In the genomic region with DNA sequence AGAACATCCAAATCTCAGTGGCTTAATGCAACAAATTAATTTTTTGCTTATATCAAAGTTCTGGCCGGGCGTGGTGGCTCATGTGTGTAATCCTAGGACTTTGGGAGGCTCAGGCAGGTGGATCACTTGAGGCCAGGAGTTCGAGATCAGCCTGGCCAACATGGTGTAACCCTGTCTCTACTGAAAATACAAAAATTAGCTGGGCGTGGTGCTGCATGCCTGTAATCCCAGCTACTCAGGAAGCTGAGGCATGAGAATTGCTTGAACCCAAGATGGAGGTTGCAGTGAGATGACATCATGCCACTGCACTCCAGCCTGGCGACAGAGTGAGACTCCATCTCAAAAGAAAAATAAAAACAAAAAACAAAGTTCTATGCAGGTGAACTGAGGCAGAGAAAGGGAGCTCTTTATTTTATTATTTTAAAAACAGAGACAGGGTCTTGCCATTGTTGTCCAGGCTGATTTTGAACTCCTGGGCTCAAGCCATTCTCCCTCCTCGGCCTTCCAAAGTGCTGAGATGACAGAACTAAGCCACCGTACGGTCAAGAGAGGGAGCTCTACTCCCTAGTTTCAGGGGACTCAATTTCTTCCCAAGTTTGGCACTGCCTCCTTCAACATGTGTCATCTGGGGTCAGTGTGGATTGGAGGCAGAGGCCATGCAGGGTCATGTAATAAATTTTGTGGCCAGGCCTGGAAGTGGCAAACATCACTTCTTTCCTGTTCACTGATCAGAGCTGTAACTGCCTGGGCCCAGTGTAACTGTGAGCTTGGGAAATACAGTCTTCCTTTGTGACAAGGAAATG, we compare ENCODE assay signal across 8 cellular contexts. TPM values are rescaled to one million over a fixed set of nuclear protein-coding genes. Genes with fewer than 3 reads are reported as not detected.
DNase-seq lines count a peak whose midpoint lies in the region; ATAC-seq and TF ChIP-seq lines count a peak whose summit lies in the region.

No MANE protein-coding gene starts in this region.

- intact Hi-C loops in Panc1 (cut with micrococcal nuclease; ENCODE audit: unreplicated experiment): loop anchor here (10.0 kb wide), 1 partner anchor 310 kb away; no protein-coding TSS in a partner anchor

- H3K9me3 Mint-ChIP-seq in effector memory CD8-positive, alpha-beta T cell: no peaks in the 10 kb centered on the region

- H3K4me3 ChIP-seq in Panc1 (ENCODE audit: low read depth in 2 of 2, low read length in 2 of 2): no peak overlapping the region

- no peaks in the 10 kb centered on the region for H3K27me3 ChIP-seq in Panc1 (ENCODE audit: control insufficient read depth, insufficient read depth, low read length)

- TF ChIP-seq CTCF in Panc1 (IDR thresholded peaks at IDR 0.05): no peak; the same call in 1 of the 2 replicates

- no TSS peak for BruUV-seq in Panc1 (replicated peaks; lab: Mats Ljungman, UMichigan)

- 0 out of 2 replicates have a peak, but pooled peaks have one; percentile 46 for ATAC-seq in Panc1
- no peak for ATAC-seq in effector memory CD8-positive, alpha-beta T cell (replicated peaks)
- no peak for ATAC-seq in GM18858 (IDR thresholded peaks at IDR 0.05; ENCODE audit: unreplicated experiment)
- ATAC-seq in GM21526 (IDR thresholded peaks at IDR 0.05; ENCODE audit: low FRiP score, unreplicated experiment): no peak

- in situ Hi-C loops in Panc1 (cut with HindIII; ENCODE audit: low pct_unique_long_range_greater_than_20kb, low sequenced_read_pairs): no loop called here

- no peaks in the 10 kb centered on the region for H3K27me3 Mint-ChIP-seq in effector memory CD8-positive, alpha-beta T cell

- CTCF ChIA-PET in Panc1 (lab: Charles Lee): interaction anchor here (1.5 kb wide), 1 partner anchor 309 kb away, joined by 4 read pairs; no protein-coding TSS in a partner anchor

- no peaks in the 10 kb centered on the region; the same call in 1 of the 2 replicates for H3K4me1 ChIP-seq in Panc1 (ENCODE audit: control insufficient read depth, insufficient read depth, low read length)

- POLR2A ChIA-PET in Panc1 (lab: Charles Lee): no interaction called here

- no peak overlapping the region for H3K27ac ChIP-seq in Panc1 (ENCODE audit: low read length)

- H3K36me3 Mint-ChIP-seq in effector memory CD8-positive, alpha-beta T cell (ENCODE audit: insufficient read depth): peaks cover 16% of the 10 kb centered on the region

- H3K4me1 Mint-ChIP-seq in effector memory CD8-positive, alpha-beta T cell (ENCODE audit: low read depth in 2 of 2): peaks cover 27 to 28% of the 10 kb centered on the region in 2 donors

- H3K36me3 ChIP-seq in Panc1 (ENCODE audit: control insufficient read depth, insufficient read depth, low read length): no peaks in the 10 kb centered on the region

- no peaks in the 10 kb centered on the region for H3K9me3 ChIP-seq in Panc1 (ENCODE audit: control insufficient read depth, insufficient read depth, low read depth, low read length)

- peak; percentile 84 for DNase-seq in Ammon's horn (ENCODE audit: low spot score)
- DNase-seq in GM04504 (ENCODE audit: low read depth): peak; percentile 52
- DNase-seq in Panc1 (ENCODE audit: low read depth, low spot score): no peak
- no peak for DNase-seq in effector memory CD8-positive, alpha-beta T cell
- peak; percentile 91 for DNase-seq in myocyte (ENCODE audit: low read depth)
- no peak for DNase-seq in activated CD4-positive, alpha-beta T cell treated with anti-CD3 and anti-CD28 coated beads for 4 hours

- peak overlapping the region; percentile 86 to 91 for H3K4me3 Mint-ChIP-seq in effector memory CD8-positive, alpha-beta T cell

- peak overlapping the region; percentile 35 to 87 for H3K27ac Mint-ChIP-seq in effector memory CD8-positive, alpha-beta T cell

RNA-seq across cellular contexts. Expression of a gene that starts 2.4 kb away (rescaled TPM):
- total RNA-seq in Panc1 (2021; ENCODE audit: unreplicated experiment): 21.6 TPM
- polyA plus RNA-seq in Panc1 (2012; ENCODE audit: insufficient read length): 28.6 TPM
- 14.4 and 16.0 TPM in 2 replicates for total RNA-seq in myocyte
- 14.8 TPM for polyA plus RNA-seq in myocyte (2012)

RNA-seq across cellular contexts. Expression of a gene that starts 21.4 kb away (rescaled TPM):
- total RNA-seq in Panc1 (2021; ENCODE audit: unreplicated experiment) (246 TPM), myocyte (388 and 434 TPM in 2 replicates)
- polyA plus RNA-seq in Panc1 (2012; ENCODE audit: insufficient read length): 265 TPM
- polyA plus RNA-seq in myocyte (2012): 534 TPM

RNA-seq across cellular contexts. Expression of a gene that starts 34.5 kb away (rescaled TPM):
- total RNA-seq in Panc1 (2021; ENCODE audit: unreplicated experiment) (1.4 TPM), myocyte (0.05 and 0.21 TPM in 2 replicates)
- 2.3 TPM for polyA plus RNA-seq in Panc1 (2012; ENCODE audit: insufficient read length)
- polyA plus RNA-seq in myocyte (2012): 0.06 TPM

Comparison
In these comparisons a context has a peak if more than half of its experiments do, and no peak if none do; other contexts are left out.
1. DNase-seq: peak in Ammon's horn (single experiment), GM04504 (single experiment) and myocyte (single experiment); none in Panc1 (single experiment), effector memory CD8-positive, alpha-beta T cell (0 of 3) and activated CD4-positive, alpha-beta T cell treated with anti-CD3 and anti-CD28 coated beads for 4 hours (0 of 2).